In genomic region chr13:28161370-28161769, GRCh38 we compare ENCODE assay signal across 1 cellular context.
TF ChIP-seq lines count a peak whose summit lies in the region.

No MANE protein-coding gene starts in this region.

TF ChIP-seq in SK-N-SH, 30 proteins besides CTCF, POLR2A, EP300 and RAD21 (continued from another document):
- TF ChIP-seq SIN3A (IDR thresholded peaks at IDR 0.05; ENCODE audit: borderline replicate concordance, low read depth, low read length), result no peak
